ENCODE assay signal across 38 cellular contexts in the genomic region with DNA sequence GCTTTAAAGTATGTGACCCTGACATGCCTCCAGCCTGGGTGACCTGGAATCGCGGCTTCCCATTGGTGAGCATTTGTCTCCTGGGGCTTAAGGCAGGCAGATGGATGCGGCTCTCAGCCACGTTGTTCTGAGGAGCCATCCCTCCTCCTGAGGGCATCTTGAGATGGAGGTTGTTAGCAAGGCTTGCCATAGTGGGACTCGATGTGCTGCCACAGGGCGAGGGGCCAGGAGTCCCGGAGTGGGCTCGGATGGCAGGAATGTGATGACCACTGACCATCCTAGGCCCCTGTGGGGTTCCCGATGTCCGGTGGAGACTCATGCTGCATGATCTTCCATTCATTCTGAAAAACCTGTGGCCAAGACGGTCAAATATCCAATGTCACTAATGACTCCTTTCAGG.
"Had no signal": no experiment of that assay in that cellular context is flagged by ENCODE, and none has a peak within 500 bp of the region (broad histone marks: within the 10 kb centered on the region; RNA-seq: fewer than 3 reads in every experiment).

No MANE protein-coding gene starts in this region.

- H3K4me1 ChIP-seq: breast epithelium had no signal

- H3K27ac ChIP-seq: adrenal gland, ascending aorta, body of pancreas, brain microvascular endothelial cell, breast epithelium, cardiac muscle cell had no signal

- H3K27ac Mint-ChIP-seq: activated naive CD4-positive, alpha-beta T cell treated with anti-CD3 and anti-CD28 coated beads for 36 hours; activated naive CD4-positive, alpha-beta T cell treated with anti-CD3 and anti-CD28 coated beads, Interleukin-2, amount 10 ng/mL, durations not matched to agents 7 days and 5 days; activated naive CD4-positive, alpha-beta T cell treated with anti-CD3 and anti-CD28 coated beads, Interleukin-2, amount 50 U/mL, for 24 hours; activated naive CD4-positive, alpha-beta T cell treated with anti-CD3 and anti-CD28 coated beads, Interleukin-2, amount 50 U/mL, for 72 hours; activated naive CD8-positive, alpha-beta T cell; activated naive CD8-positive, alpha-beta T cell treated with anti-CD3 and anti-CD28 coated beads for 36 hours; activated naive CD8-positive, alpha-beta T cell treated with anti-CD3 and anti-CD28 coated beads, Interleukin-2, amount 10 ng/mL, durations not matched to agents 7 days and 5 days; activated naive CD8-positive, alpha-beta T cell treated with anti-CD3 and anti-CD28 coated beads, Interleukin-2, amount 50 U/mL, for 24 hours; activated T-cell treated with anti-CD3 and anti-CD28 coated beads, Interleukin-2, amount 50 U/mL, for 24 hours; activated T-cell treated with anti-CD3 and anti-CD28 coated beads, Interleukin-2, amount 50 U/mL, for 72 hours; activated T-helper 1 cell treated with anti-CD3 and anti-CD28 coated beads, Interleukin-12 subunit alpha, Interleukin-12 subunit beta, Interleukin-2, Interleukin-4 antibody, amounts not matched to agents 30 ng/mL and 10 ng/mL and 1 ng/mL, durations not matched to agents 14 hours and 24 hours and 36 hours; activated T-helper 17 cell treated with anti-CD3 and anti-CD28 coated beads, Interleukin-2, amount 50 U/mL, for 72 hours; activated T-helper 2 cell treated with anti-CD3 and anti-CD28 coated beads, Interferon-gamma antibody, Interleukin-2, Interleukin-4, amounts not matched to agents 10 μg/mL and 5 μg/mL and 100 μg/mL, durations not matched to agents 14 hours and 24 hours and 36 hours; brain had no signal

- H3K9me3 ChIP-seq: adrenal gland, ascending aorta, body of pancreas, breast epithelium had no signal

- DNase-seq: activated effector memory CD4-positive, alpha-beta T cell treated with anti-CD3 and anti-CD28 coated beads, Interleukin-2, amount 50 U/mL, for 16 hours; activated effector memory CD4-positive, alpha-beta T cell treated with Interleukin-2 at 50 U/mL for 16 hours; activated gamma-delta T cell; activated gamma-delta T cell treated with Interleukin-2 at 50 U/mL for 16 hours; activated naive CD4-positive, alpha-beta T cell; activated naive CD4-positive, alpha-beta T cell treated with anti-CD3 and anti-CD28 coated beads for 36 hours; activated naive CD4-positive, alpha-beta T cell treated with anti-CD3 and anti-CD28 coated beads, Interleukin-2, amount 10 ng/mL, durations not matched to agents 7 days and 5 days; activated naive CD4-positive, alpha-beta T cell treated with anti-CD3 and anti-CD28 coated beads, Interleukin-2, amount 50 U/mL, for 16 hours; activated naive CD4-positive, alpha-beta T cell treated with Interleukin-2 at 50 U/mL for 16 hours; activated naive CD8-positive, alpha-beta T cell treated with anti-CD3 and anti-CD28 coated beads for 36 hours; activated naive CD8-positive, alpha-beta T cell treated with anti-CD3 and anti-CD28 coated beads, Interleukin-2, amount 10 ng/mL, durations not matched to agents 7 days and 5 days; activated naive CD8-positive, alpha-beta T cell treated with anti-CD3 and anti-CD28 coated beads, Interleukin-2, amount 50 U/mL, for 24 hours; activated T-cell treated with anti-CD3 and anti-CD28 coated beads, Interleukin-2, amount 50 U/mL, for 1 hour; activated T-cell treated with anti-CD3 and anti-CD28 coated beads, Interleukin-2, amount 50 U/mL, for 24 hours; activated T-cell treated with anti-CD3 and anti-CD28 coated beads, Interleukin-2, amount 50 U/mL, for 4 hours; activated T-cell treated with anti-CD3 and anti-CD28 coated beads, Interleukin-2, amount 50 U/mL, for 48 hours; activated T-cell treated with anti-CD3 and anti-CD28 coated beads, Interleukin-2, amount 50 U/mL, for 72 hours; adrenal gland; amniotic stem cell; amygdala; anterior cingulate cortex; aorta; body of pancreas; brain microvascular endothelial cell; caudate nucleus; central memory CD4-positive, alpha-beta T cell; cerebellar nuclear complex had no signal

- H3K4me3 Mint-ChIP-seq: activated naive CD4-positive, alpha-beta T cell treated with anti-CD3 and anti-CD28 coated beads for 36 hours; activated naive CD4-positive, alpha-beta T cell treated with anti-CD3 and anti-CD28 coated beads, Interleukin-2, amount 10 ng/mL, durations not matched to agents 7 days and 5 days; activated naive CD4-positive, alpha-beta T cell treated with anti-CD3 and anti-CD28 coated beads, Interleukin-2, amount 50 U/mL, for 24 hours; activated naive CD8-positive, alpha-beta T cell; activated naive CD8-positive, alpha-beta T cell treated with anti-CD3 and anti-CD28 coated beads for 36 hours; activated naive CD8-positive, alpha-beta T cell treated with anti-CD3 and anti-CD28 coated beads, Interleukin-2, amount 10 ng/mL, durations not matched to agents 7 days and 5 days; activated naive CD8-positive, alpha-beta T cell treated with anti-CD3 and anti-CD28 coated beads, Interleukin-2, amount 50 U/mL, for 24 hours; activated T-cell treated with anti-CD3 and anti-CD28 coated beads, Interleukin-2, amount 50 U/mL, for 24 hours; activated T-cell treated with anti-CD3 and anti-CD28 coated beads, Interleukin-2, amount 50 U/mL, for 4 hours; activated T-cell treated with anti-CD3 and anti-CD28 coated beads, Interleukin-2, amount 50 U/mL, for 72 hours; activated T-helper 1 cell treated with anti-CD3 and anti-CD28 coated beads, Interleukin-12 subunit alpha, Interleukin-12 subunit beta, Interleukin-2, Interleukin-4 antibody, amounts not matched to agents 30 ng/mL and 10 ng/mL and 1 ng/mL, durations not matched to agents 14 hours and 24 hours and 36 hours; activated T-helper 17 cell treated with anti-CD3 and anti-CD28 coated beads, Interleukin-2, amount 50 U/mL, for 72 hours; brain; central memory CD8-positive, alpha-beta T cell had no signal

- H3K9me3 Mint-ChIP-seq: activated naive CD4-positive, alpha-beta T cell treated with anti-CD3 and anti-CD28 coated beads for 36 hours; activated naive CD4-positive, alpha-beta T cell treated with anti-CD3 and anti-CD28 coated beads, Interleukin-2, amount 10 ng/mL, durations not matched to agents 7 days and 5 days; activated naive CD4-positive, alpha-beta T cell treated with anti-CD3 and anti-CD28 coated beads, Interleukin-2, amount 50 U/mL, for 24 hours; activated naive CD4-positive, alpha-beta T cell treated with anti-CD3 and anti-CD28 coated beads, Interleukin-2, amount 50 U/mL, for 72 hours; activated naive CD8-positive, alpha-beta T cell treated with anti-CD3 and anti-CD28 coated beads for 36 hours; activated naive CD8-positive, alpha-beta T cell treated with anti-CD3 and anti-CD28 coated beads, Interleukin-2, amount 10 ng/mL, durations not matched to agents 7 days and 5 days; activated naive CD8-positive, alpha-beta T cell treated with anti-CD3 and anti-CD28 coated beads, Interleukin-2, amount 50 U/mL, for 24 hours; activated T-cell treated with anti-CD3 and anti-CD28 coated beads, Interleukin-2, amount 50 U/mL, for 24 hours; activated T-cell treated with anti-CD3 and anti-CD28 coated beads, Interleukin-2, amount 50 U/mL, for 4 hours; activated T-cell treated with anti-CD3 and anti-CD28 coated beads, Interleukin-2, amount 50 U/mL, for 72 hours; activated T-helper 1 cell treated with anti-CD3 and anti-CD28 coated beads, Interleukin-12 subunit alpha, Interleukin-12 subunit beta, Interleukin-2, Interleukin-4 antibody, amounts not matched to agents 30 ng/mL and 10 ng/mL and 1 ng/mL, durations not matched to agents 14 hours and 24 hours and 36 hours; activated T-helper 17 cell treated with anti-CD3 and anti-CD28 coated beads, Interleukin-2, amount 50 U/mL, for 72 hours; activated T-helper 2 cell treated with anti-CD3 and anti-CD28 coated beads, Interferon-gamma antibody, Interleukin-2, Interleukin-4, amounts not matched to agents 10 μg/mL and 5 μg/mL and 100 μg/mL, durations not matched to agents 14 hours and 24 hours and 36 hours; brain; central memory CD8-positive, alpha-beta T cell had no signal

- H3K4me1 Mint-ChIP-seq: activated naive CD4-positive, alpha-beta T cell treated with anti-CD3 and anti-CD28 coated beads, Interleukin-2, amount 10 ng/mL, durations not matched to agents 7 days and 5 days; activated T-helper 17 cell treated with anti-CD3 and anti-CD28 coated beads, Interleukin-2, amount 50 U/mL, for 72 hours; central memory CD8-positive, alpha-beta T cell had no signal

- H3K27me3 Mint-ChIP-seq: activated naive CD4-positive, alpha-beta T cell treated with anti-CD3 and anti-CD28 coated beads, Interleukin-2, amount 50 U/mL, for 24 hours; activated naive CD8-positive, alpha-beta T cell treated with anti-CD3 and anti-CD28 coated beads for 36 hours; activated naive CD8-positive, alpha-beta T cell treated with anti-CD3 and anti-CD28 coated beads, Interleukin-2, amount 10 ng/mL, durations not matched to agents 7 days and 5 days; activated naive CD8-positive, alpha-beta T cell treated with anti-CD3 and anti-CD28 coated beads, Interleukin-2, amount 50 U/mL, for 24 hours; activated T-cell treated with anti-CD3 and anti-CD28 coated beads, Interleukin-2, amount 50 U/mL, for 24 hours had no signal

- H3K27me3 ChIP-seq: adrenal gland, ascending aorta, body of pancreas, brain microvascular endothelial cell, breast epithelium, cardiac muscle cell had no signal

- H3K36me3 ChIP-seq: adrenal gland, ascending aorta, brain microvascular endothelial cell, breast epithelium, cardiac muscle cell had no signal

- H3K36me3 Mint-ChIP-seq: activated naive CD4-positive, alpha-beta T cell treated with anti-CD3 and anti-CD28 coated beads, Interleukin-2, amount 10 ng/mL, durations not matched to agents 7 days and 5 days; activated naive CD4-positive, alpha-beta T cell treated with anti-CD3 and anti-CD28 coated beads, Interleukin-2, amount 50 U/mL, for 72 hours; activated naive CD8-positive, alpha-beta T cell treated with anti-CD3 and anti-CD28 coated beads for 36 hours; activated naive CD8-positive, alpha-beta T cell treated with anti-CD3 and anti-CD28 coated beads, Interleukin-2, amount 10 ng/mL, durations not matched to agents 7 days and 5 days had no signal

- H3K4me3 ChIP-seq: adrenal gland, ascending aorta, body of pancreas, breast epithelium, cardiac muscle cell had no signal

- ATAC-seq: activated naive CD4-positive, alpha-beta T cell treated with anti-CD3 and anti-CD28 coated beads, Interleukin-2, amount 50 U/mL, for 72 hours; activated naive CD8-positive, alpha-beta T cell treated with anti-CD3 and anti-CD28 coated beads, Interleukin-2, amount 50 U/mL, for 24 hours; activated T-cell treated with anti-CD3 and anti-CD28 coated beads, Interleukin-2, amount 50 U/mL, for 4 hours; activated T-cell treated with anti-CD3 and anti-CD28 coated beads, Interleukin-2, amount 50 U/mL, for 72 hours; activated T-helper 17 cell treated with anti-CD3 and anti-CD28 coated beads, Interleukin-2, amount 50 U/mL, for 72 hours; body of pancreas had no signal
